In genomic region chr11:8839306-8839956, GRCh38 we compare ENCODE assay signal across 12 cellular contexts.
A peak's percentile ranks its signal among the peaks of the same experiment; 100 is the strongest.
DNase-seq lines count a peak whose midpoint lies in the region; ATAC-seq, FAIRE-seq and TF ChIP-seq lines count a peak whose summit lies in the region.
"Had no signal": no experiment of that assay in that cellular context is flagged by ENCODE, and none has a peak within 500 bp of the region (broad histone marks: within the 10 kb centered on the region; RNA-seq: fewer than 3 reads in every experiment).

No MANE protein-coding gene starts in this region.

- DNase-seq in NCI-H526 (lab: John Stamatoyannopoulos, UW) (peak; percentile 28 to 37), NCI-H526 treated with DMSO at 0.1 percent for 48 hours (lab: John Stamatoyannopoulos, UW) (no peak), astrocyte (ENCODE audit: low read depth) (no peak), left lung (no peak), ACHN (no peak), SKM-1 treated with dmso at 0.1 percent for 144 hours (lab: John Stamatoyannopoulos, UW; ENCODE audit: unreplicated experiment) (no peak)
- DNase-seq: 8988T had no signal

- H3K4me3 ChIP-seq in astrocyte (ENCODE audit: insufficient read depth, low read depth, low read length) (no peak overlapping the region), left lung (no peak overlapping the region)
- H3K4me3 ChIP-seq: K562, thoracic aorta had no signal

- H2AFZ ChIP-seq in astrocyte (ENCODE audit: low read depth, low read length), result no peak overlapping the region

- H3K36me3 ChIP-seq in astrocyte (ENCODE audit: insufficient read depth, low read length) (no peaks in the 10 kb centered on the region), left lung (no peaks in the 10 kb centered on the region)
- H3K36me3 ChIP-seq: thoracic aorta had no signal

- peak overlapping the region; percentile 34 for H3K27ac ChIP-seq in astrocyte (ENCODE audit: low read depth, low read length)
- peak overlapping the region; percentile 56 to 57 for H3K27ac ChIP-seq in left lung
- H3K27ac ChIP-seq: thoracic aorta had no signal

- H3K9me3 Mint-ChIP-seq in astrocyte (ENCODE audit: unreplicated experiment), result peaks cover 4% of the 10 kb centered on the region
- no peaks in the 10 kb centered on the region for H3K9me3 Mint-ChIP-seq in stimulated activated memory B cell treated with anti-CD40 and anti-IgM and Interleukin-4, amounts not matched to agents 10 μg/mL and 1 μg/mL and 100 μg/mL, for 72 hours

- peaks cover 17% of the 10 kb centered on the region for H3K36me3 Mint-ChIP-seq in astrocyte (ENCODE audit: low read depth, unreplicated experiment)
- no peaks in the 10 kb centered on the region for H3K36me3 Mint-ChIP-seq in stimulated activated memory B cell treated with anti-CD40 and anti-IgM and Interleukin-4, amounts not matched to agents 10 μg/mL and 1 μg/mL and 100 μg/mL, for 72 hours

- peak overlapping the region; percentile 47 for H3K9ac ChIP-seq in astrocyte (ENCODE audit: low read length)

- peaks cover 28% of the 10 kb centered on the region for H3K4me1 ChIP-seq in astrocyte (ENCODE audit: insufficient read depth, low read length)
- peaks cover 17 to 37% of the 10 kb centered on the region in 2 donors for H3K4me1 ChIP-seq in left lung

- no peak for FAIRE-seq in astrocyte (lab: Jason Lieb, UNC)
- FAIRE-seq: K562 had no signal

- no peaks in the 10 kb centered on the region for H3K27me3 Mint-ChIP-seq in astrocyte (ENCODE audit: low read depth, unreplicated experiment)
- peaks cover 12% of the 10 kb centered on the region for H3K27me3 Mint-ChIP-seq in stimulated activated memory B cell treated with anti-CD40 and anti-IgM and Interleukin-4, amounts not matched to agents 10 μg/mL and 1 μg/mL and 100 μg/mL, for 72 hours

- H4K20me1 ChIP-seq in astrocyte (ENCODE audit: insufficient read depth, low read length), result no peaks in the 10 kb centered on the region

- H3K27me3 ChIP-seq in astrocyte (ENCODE audit: insufficient read depth, low read length) (no peaks in the 10 kb centered on the region), left lung (no peaks in the 10 kb centered on the region)
- H3K27me3 ChIP-seq: dorsolateral prefrontal cortex had no signal

- intact Hi-C loops in left lung (cut with DNase I), result no loop called here

- peaks cover 42% of the 10 kb centered on the region for H3K79me2 ChIP-seq in astrocyte (ENCODE audit: insufficient read depth, low read length)

- peak overlapping the region; percentile 56 for H3K27ac Mint-ChIP-seq in astrocyte (ENCODE audit: unreplicated experiment)
- H3K27ac Mint-ChIP-seq in stimulated activated memory B cell treated with anti-CD40 and anti-IgM and Interleukin-4, amounts not matched to agents 10 μg/mL and 1 μg/mL and 100 μg/mL, for 72 hours, result no peak overlapping the region

- TF ChIP-seq CTCF in astrocyte (IDR thresholded peaks at IDR 0.05; ENCODE audit: insufficient read depth, low read depth, low read length) (no peak), left lung (IDR thresholded peaks at IDR 0.05) (no peak)

- H3K4me3 Mint-ChIP-seq in astrocyte (ENCODE audit: unreplicated experiment), result peak overlapping the region; percentile 25
- no peak overlapping the region for H3K4me3 Mint-ChIP-seq in stimulated activated memory B cell treated with anti-CD40 and anti-IgM and Interleukin-4, amounts not matched to agents 10 μg/mL and 1 μg/mL and 100 μg/mL, for 72 hours

- H3K9me3 ChIP-seq in astrocyte (ENCODE audit: insufficient read depth, low read depth, low read length) (no peaks in the 10 kb centered on the region), left lung (no peaks in the 10 kb centered on the region)
- H3K9me3 ChIP-seq: thoracic aorta had no signal

- ATAC-seq in left lung, result no peak
- peak; percentile 58 for ATAC-seq in stimulated activated memory B cell treated with anti-CD40 and anti-IgM and Interleukin-4, amounts not matched to agents 10 μg/mL and 1 μg/mL and 100 μg/mL, for 72 hours
- no peak for ATAC-seq in HG03196 (IDR thresholded peaks at IDR 0.05; ENCODE audit: unreplicated experiment)
- ATAC-seq: K562 had no signal

- peaks cover 61% of the 10 kb centered on the region for H3K4me1 Mint-ChIP-seq in astrocyte (ENCODE audit: low read depth, unreplicated experiment)
- H3K4me1 Mint-ChIP-seq in stimulated activated memory B cell treated with anti-CD40 and anti-IgM and Interleukin-4, amounts not matched to agents 10 μg/mL and 1 μg/mL and 100 μg/mL, for 72 hours, result peaks cover 8% of the 10 kb centered on the region

- in situ Hi-C loops in ACHN (cut with HindIII; ENCODE audit: low pct_ligation_motif_present, low pct_unique_long_range_greater_than_20kb, low sequenced_read_pairs), result no loop called here

- peak overlapping the region; percentile 58 for H3K4me2 ChIP-seq in astrocyte (ENCODE audit: low read length)

Comparison
In these comparisons a context has a peak if more than half of its experiments do, and no peak if none do; other contexts are left out.
1. DNase-seq: peak in NCI-H526 (2 of 2); none in NCI-H526 treated with DMSO at 0.1 percent for 48 hours (single experiment), astrocyte (single experiment), left lung (0 of 2), ACHN (single experiment) and SKM-1 treated with dmso at 0.1 percent for 144 hours (single experiment).